In the genomic region with DNA sequence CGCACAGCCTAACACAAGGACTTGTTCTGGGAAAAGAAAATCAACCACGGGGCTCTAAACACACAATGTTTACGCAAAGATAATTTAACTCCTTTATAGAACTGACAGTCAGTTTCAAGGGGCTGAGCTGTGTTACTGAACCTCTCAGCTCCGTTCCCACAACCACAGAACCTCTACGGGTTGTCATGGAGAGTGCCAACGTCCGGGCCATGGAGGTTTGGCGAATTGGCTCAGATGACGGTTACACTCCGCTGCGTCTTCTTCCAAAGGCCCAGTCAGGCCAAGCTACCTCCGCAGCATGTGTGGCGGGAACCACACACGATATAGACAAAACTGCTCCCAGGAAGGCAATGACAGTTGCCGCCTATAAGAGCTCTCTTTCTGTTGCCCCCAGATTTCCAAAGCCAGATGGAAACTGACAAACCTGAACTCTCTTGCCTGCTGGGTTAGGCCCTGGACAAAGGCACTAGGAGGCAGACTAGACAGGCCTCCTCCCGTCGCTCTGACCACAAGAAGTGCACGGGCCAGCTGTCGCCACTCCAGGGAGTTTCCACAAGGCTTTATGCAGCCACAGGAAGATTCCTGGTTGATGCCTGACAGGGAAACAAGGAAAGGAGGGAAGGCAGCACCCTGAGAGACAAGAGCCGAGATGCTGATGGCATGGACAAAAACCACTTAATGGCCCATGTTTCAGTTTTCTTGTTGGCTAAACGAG, we compare ENCODE assay signal across 11 cellular contexts. TPM values are rescaled to one million over a fixed set of nuclear protein-coding genes. Genes with fewer than 3 reads are reported as not detected.
DNase-seq lines count a peak whose midpoint lies in the region; TF ChIP-seq lines count a peak whose summit lies in the region.
"Had no signal": no experiment of that assay in that cellular context is flagged by ENCODE, and none has a peak within 500 bp of the region (broad histone marks: within the 10 kb centered on the region; RNA-seq: fewer than 3 reads in every experiment).

No MANE protein-coding gene starts in this region.

- peak; percentile 44 for DNase-seq in DMS153 (lab: John Stamatoyannopoulos, UW)
- DNase-seq in DMS153 treated with DMSO at 0.1 percent for 48 hours (lab: John Stamatoyannopoulos, UW; ENCODE audit: unreplicated experiment) = no peak
- DNase-seq in NCI-H524 treated with DMSO at 0.1 percent for 48 hours (lab: John Stamatoyannopoulos, UW) = peak; percentile 98
- DNase-seq in endodermal cell = no peak
- DNase-seq in renal cortical epithelial cell (ENCODE audit: low read depth) = peak; percentile 47
- no peak for DNase-seq in NCI-H2227 (lab: John Stamatoyannopoulos, UW; ENCODE audit: unreplicated experiment)
- DNase-seq in GM20000 (ENCODE audit: low spot score) = no peak
- no peak for DNase-seq in stimulated activated CD4-positive, alpha-beta T cell treated with anti-CD3 and anti-CD28 coated beads, Interleukin-4, amount 100 ng/mL, for 4 hours
- DNase-seq: activated CD4-positive, alpha-beta T cell treated with anti-CD3 and anti-CD28 coated beads for 4 hours had no signal

- H3K9ac ChIP-seq in endodermal cell (ENCODE audit: extremely low read depth, low read length, poor library complexity, severe bottlenecking) = no peak overlapping the region

- TF ChIP-seq CTCF in endodermal cell (conservative IDR thresholded peaks at IDR 0.05) = no peak
- no peak for TF ChIP-seq CTCF in GM20000 (IDR thresholded peaks at IDR 0.05; ENCODE audit: extremely low read depth, missing control alignments)

- no peak overlapping the region for H3K4me3 Mint-ChIP-seq in endodermal cell

- H3K27me3 ChIP-seq in endodermal cell (ENCODE audit: control insufficient read depth, insufficient read depth, low read length, poor library complexity, severe bottlenecking) = no peaks in the 10 kb centered on the region

- WGBS in endodermal cell (ENCODE audit: insufficient coverage in 1 of 2, insufficient read length in 1 of 2), 2 experiments = 90 to 91% methylated on average over 19 to 21 of the region's 21 CpGs

- no peaks in the 10 kb centered on the region for H3K9me3 ChIP-seq in endodermal cell (ENCODE audit: control insufficient read depth, low read length)

- peak overlapping the region; percentile 84 for H3K27ac ChIP-seq in endodermal cell (ENCODE audit: low read depth, low read length)
- H3K27ac ChIP-seq: 22Rv1, coronary artery had no signal

- H3K4me1 Mint-ChIP-seq in endodermal cell = peaks cover 45% of the 10 kb centered on the region

- peaks cover 15% of the 10 kb centered on the region for H3K4me1 ChIP-seq in endodermal cell (ENCODE audit: control insufficient read depth, insufficient read depth, low read length)

- H3K36me3 ChIP-seq in endodermal cell (ENCODE audit: control insufficient read depth, insufficient read depth, low read length) = no peaks in the 10 kb centered on the region

- H3K27me3 Mint-ChIP-seq in endodermal cell (ENCODE audit: insufficient read depth) = no peaks in the 10 kb centered on the region

- no peak overlapping the region for H3K4me3 ChIP-seq in endodermal cell (ENCODE audit: low read length)
- H3K4me3 ChIP-seq: coronary artery had no signal

- peaks cover 14% of the 10 kb centered on the region for H3K36me3 Mint-ChIP-seq in endodermal cell (ENCODE audit: low read depth)

- no peaks in the 10 kb centered on the region for H3K9me3 Mint-ChIP-seq in endodermal cell

- peak overlapping the region; percentile 66 for H3K27ac Mint-ChIP-seq in endodermal cell

RNA-seq across cellular contexts. Expression of a gene that starts 30.3 kb away (rescaled TPM):
- total RNA-seq in endodermal cell (10 to 100 TPM; 50.0 to 50.5 TPM), renal cortical epithelial cell (8.2 and 13.4 TPM in 2 replicates)
- 26.5 TPM for polyA plus RNA-seq in endodermal cell (2013, experiment 1 of 2)
- 22.2 TPM for polyA plus RNA-seq in endodermal cell (2013, experiment 2 of 2)

Comparison
In these comparisons a context has a peak if more than half of its experiments do, and no peak if none do; other contexts are left out.
1. DNase-seq: peak in DMS153 (single experiment), NCI-H524 treated with DMSO at 0.1 percent for 48 hours (single experiment) and renal cortical epithelial cell (single experiment); none in DMS153 treated with DMSO at 0.1 percent for 48 hours (single experiment), endodermal cell (single experiment), NCI-H2227 (single experiment), GM20000 (single experiment) and stimulated activated CD4-positive, alpha-beta T cell treated with anti-CD3 and anti-CD28 coated beads, Interleukin-4, amount 100 ng/mL, for 4 hours (0 of 2).